ENCODE assay signal across 24 cellular contexts in the genomic region with DNA sequence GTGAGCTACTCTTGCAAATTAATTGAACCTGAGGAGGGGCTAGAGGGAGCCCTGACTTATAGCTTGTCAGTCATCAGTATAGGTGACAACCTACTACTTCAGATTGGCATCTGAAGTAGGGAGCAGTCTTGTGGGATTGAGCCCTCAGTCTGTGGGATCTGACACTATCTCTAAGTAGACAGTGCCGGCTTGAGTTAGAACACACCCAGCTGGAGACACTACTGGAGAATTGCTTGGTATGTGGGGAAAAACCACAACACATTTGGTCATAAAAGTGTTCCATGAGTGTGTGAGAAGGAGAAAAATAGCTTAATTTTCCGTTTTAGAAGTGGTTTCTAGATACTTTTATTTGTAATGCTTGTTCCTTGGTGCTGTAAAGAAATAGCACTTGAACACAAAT. TPM values are rescaled to one million over a fixed set of nuclear protein-coding genes. Genes with fewer than 3 reads are reported as not detected.
DNase-seq lines count a peak whose midpoint lies in the region; ATAC-seq and TF ChIP-seq lines count a peak whose summit lies in the region.
"Had no signal": no experiment of that assay in that cellular context is flagged by ENCODE, and none has a peak within 500 bp of the region (broad histone marks: within the 10 kb centered on the region; RNA-seq: fewer than 3 reads in every experiment).

No MANE protein-coding gene starts in this region.

- CTCF ChIA-PET in PC-3 (lab: Charles Lee), result no interaction called here

- no peaks in the 10 kb centered on the region for H3F3A ChIP-seq in GM23338 (replicated peaks; ENCODE audit: low read depth)
- H3F3A ChIP-seq in PC-3 (ENCODE audit: low read length, unreplicated experiment), result no peaks in the 10 kb centered on the region

- H3K4me3 ChIP-seq in AG10803 (ENCODE audit: low read length) (no peak overlapping the region), GM23338 (no peak overlapping the region), adipocyte (ENCODE audit: low read length) (no peak overlapping the region), PC-3 (ENCODE audit: low read length) (no peak overlapping the region)
- H3K4me3 ChIP-seq: K562, sigmoid colon, thoracic aorta had no signal

- H3K27me3 ChIP-seq in GM23338 (ENCODE audit: insufficient read depth) (no peaks in the 10 kb centered on the region), adipocyte (replicated peaks; ENCODE audit: control insufficient read depth, insufficient read depth, low read length) (no peaks in the 10 kb centered on the region), PC-3 (ENCODE audit: low read length) (no peaks in the 10 kb centered on the region)
- H3K27me3 ChIP-seq: sigmoid colon had no signal

- H3K4me2 ChIP-seq in GM23338 (peak overlapping the region; percentile 58), PC-3 (ENCODE audit: low read length) (no peak overlapping the region)

- H2AFZ ChIP-seq in GM23338 (no peak overlapping the region), PC-3 (ENCODE audit: low read length) (no peak overlapping the region)
- H2AFZ ChIP-seq: parathyroid adenoma had no signal

- H3K9me2 ChIP-seq in GM23338 (ENCODE audit: insufficient read depth), result no peaks in the 10 kb centered on the region
- no peaks in the 10 kb centered on the region for H3K9me2 ChIP-seq in PC-3 (replicated peaks; ENCODE audit: low read length)

- no peak overlapping the region for H3K9ac ChIP-seq in adipocyte (ENCODE audit: low read length)
- no peak overlapping the region for H3K9ac ChIP-seq in PC-3 (ENCODE audit: low read length)
- H3K9ac ChIP-seq: parathyroid adenoma had no signal

- H3K27me3 Mint-ChIP-seq in GM23338 (ENCODE audit: insufficient read depth, low read depth, poor library complexity), result peaks cover 1% of the 10 kb centered on the region
- H3K27me3 Mint-ChIP-seq in mesothelial cell of epicardium (ENCODE audit: low read depth), result peaks cover 1% of the 10 kb centered on the region
- H3K27me3 Mint-ChIP-seq: natural killer cell treated with Interleukin-12 subunit alpha and Interleukin-12 subunit beta and Interleukin-15 and Interleukin-18, amount 100 ng/mL, for 72 hours had no signal

- intact Hi-C loops in PC-3 (cut with micrococcal nuclease), result no loop called here

- TF ChIP-seq CTCF in AG10803 (conservative IDR thresholded peaks at IDR 0.05; ENCODE audit: low read length) (no peak), GM23338 (conservative IDR thresholded peaks at IDR 0.05; ENCODE audit: low read depth in 2 of 2) (no peak), mesothelial cell of epicardium (IDR thresholded peaks at IDR 0.05; ENCODE audit: unreplicated experiment) (no peak), PC-3 (conservative IDR thresholded peaks at IDR 0.05; ENCODE audit: low read depth, low read length) (no peak)

- ATAC-seq in GM23338 (no peak), HG02885 (IDR thresholded peaks at IDR 0.05; ENCODE audit: poor library complexity, unreplicated experiment) (no peak), PC-3 (no peak), GM21423 (IDR thresholded peaks at IDR 0.05; ENCODE audit: unreplicated experiment) (no peak)
- ATAC-seq: K562; natural killer cell treated with Interleukin-12 subunit alpha and Interleukin-12 subunit beta and Interleukin-15 and Interleukin-18, amount 100 ng/mL, for 72 hours had no signal

- H4K20me1 ChIP-seq in GM23338 (replicated peaks; ENCODE audit: insufficient read depth) (no peaks in the 10 kb centered on the region), PC-3 (ENCODE audit: low read length) (no peaks in the 10 kb centered on the region)

- peak; percentile 60 for DNase-seq in AG10803 (ENCODE audit: low read depth)
- DNase-seq in GM23338 (ENCODE audit: low spot score), result no peak
- peak; percentile 16 for DNase-seq in adipocyte (ENCODE audit: low read depth)
- no peak for DNase-seq in mesothelial cell of epicardium (ENCODE audit: low spot score in 2 of 2, unreplicated experiment in 2 of 2)
- no peak for DNase-seq in cerebellar cortex (ENCODE audit: low spot score)
- DNase-seq in PC-3, result no peak
- DNase-seq: activated CD4-positive, alpha-beta T cell treated with anti-CD3 and anti-CD28 coated beads, Interleukin-2, amount 10 ng/mL, durations not matched to agents 7 days and 5 days; activated CD8-positive, alpha-beta memory T cell treated with anti-CD3 and anti-CD28 coated beads, Interleukin-2, amount 50 U/mL, for 48 hours; activated naive CD4-positive, alpha-beta T cell; amygdala; CD4-positive, alpha-beta memory T cell; central memory CD4-positive, alpha-beta T cell; DMS53; MV-4-11; NCI-H187; sigmoid colon; stimulated activated CD4-positive, alpha-beta T cell treated with anti-CD3 and anti-CD28 coated beads, Interleukin-2, amount 100 ng/mL, for 24 hours; stimulated activated naive CD4-positive, alpha-beta T cell had no signal

- POLR2A ChIA-PET in PC-3 (lab: Charles Lee; ENCODE audit: unreplicated experiment), result no interaction called here

- H3K9me3 ChIP-seq in adipocyte (ENCODE audit: control insufficient read depth, low read length), result no peaks in the 10 kb centered on the region
- H3K9me3 ChIP-seq in PC-3 (ENCODE audit: low read length), result no peaks in the 10 kb centered on the region
- H3K9me3 ChIP-seq: sigmoid colon, thoracic aorta had no signal

- H3K4me3 Mint-ChIP-seq in GM23338 (no peak overlapping the region), mesothelial cell of epicardium (no peak overlapping the region)
- H3K4me3 Mint-ChIP-seq: activated CD4-positive, alpha-beta T cell treated with anti-CD3 and anti-CD28 coated beads, Interleukin-2, amount 10 ng/mL, durations not matched to agents 7 days and 5 days; CD4-positive, alpha-beta memory T cell; natural killer cell treated with Interleukin-12 subunit alpha and Interleukin-12 subunit beta and Interleukin-15 and Interleukin-18, amount 100 ng/mL, for 72 hours had no signal

- no peaks in the 10 kb centered on the region for H3K79me2 ChIP-seq in GM23338 (replicated peaks; ENCODE audit: insufficient read depth)
- H3K79me2 ChIP-seq in PC-3 (ENCODE audit: low read length), result no peaks in the 10 kb centered on the region
- H3K79me2 ChIP-seq: parathyroid adenoma had no signal

- peaks cover 16% of the 10 kb centered on the region for H3K4me1 Mint-ChIP-seq in GM23338
- H3K4me1 Mint-ChIP-seq in mesothelial cell of epicardium, result peaks cover 6% of the 10 kb centered on the region

- no TSS peak for BruUV-seq in PC-3 (replicated peaks; lab: Mats Ljungman, UMichigan)

- H3K4me1 ChIP-seq in GM23338 (ENCODE audit: insufficient read depth) (peaks cover 10% of the 10 kb centered on the region), adipocyte (ENCODE audit: control insufficient read depth, insufficient read depth, low read length) (no peaks in the 10 kb centered on the region), PC-3 (ENCODE audit: insufficient read depth, low read length) (no peaks in the 10 kb centered on the region)
- H3K4me1 ChIP-seq: parathyroid adenoma, sigmoid colon had no signal

- no peak overlapping the region for H3K27ac ChIP-seq in GM23338 (ENCODE audit: low read depth)
- no peak overlapping the region for H3K27ac ChIP-seq in PC-3 (ENCODE audit: low read length)
- H3K27ac ChIP-seq: parathyroid adenoma, sigmoid colon, thoracic aorta had no signal

- H3K9me3 Mint-ChIP-seq in GM23338 (peaks cover 22% of the 10 kb centered on the region), mesothelial cell of epicardium (peaks cover 4% of the 10 kb centered on the region)
- H3K9me3 Mint-ChIP-seq: CD4-positive, alpha-beta memory T cell; natural killer cell treated with Interleukin-12 subunit alpha and Interleukin-12 subunit beta and Interleukin-15 and Interleukin-18, amount 100 ng/mL, for 72 hours had no signal

- no peak overlapping the region; the same call in 1 of the 2 replicates for H3K27ac Mint-ChIP-seq in GM23338
- peak overlapping the region; percentile 30 for H3K27ac Mint-ChIP-seq in mesothelial cell of epicardium
- H3K27ac Mint-ChIP-seq: activated CD4-positive, alpha-beta T cell treated with anti-CD3 and anti-CD28 coated beads, Interleukin-2, amount 10 ng/mL, durations not matched to agents 7 days and 5 days; CD4-positive, alpha-beta memory T cell; natural killer cell treated with Interleukin-12 subunit alpha and Interleukin-12 subunit beta and Interleukin-15 and Interleukin-18, amount 100 ng/mL, for 72 hours had no signal

- H3K36me3 Mint-ChIP-seq in GM23338 (ENCODE audit: low read depth) (peaks cover 20% of the 10 kb centered on the region), mesothelial cell of epicardium (no peaks in the 10 kb centered on the region)
- H3K36me3 Mint-ChIP-seq: natural killer cell treated with Interleukin-12 subunit alpha and Interleukin-12 subunit beta and Interleukin-15 and Interleukin-18, amount 100 ng/mL, for 72 hours had no signal

- H3K36me3 ChIP-seq in GM23338 (ENCODE audit: insufficient read depth) (no peaks in the 10 kb centered on the region), adipocyte (ENCODE audit: control insufficient read depth, insufficient read depth, low read length, severe bottlenecking) (no peaks in the 10 kb centered on the region), PC-3 (ENCODE audit: low read depth, low read length) (no peaks in the 10 kb centered on the region)
- H3K36me3 ChIP-seq: sigmoid colon, thoracic aorta had no signal

TF ChIP-seq in GM23338, 12 proteins besides CTCF, POLR2A, EP300 and RAD21 (continues in another document):
- TF ChIP-seq JUNB (IDR thresholded peaks at IDR 0.05; ENCODE audit: unreplicated experiment), result no peak
- no peak for TF ChIP-seq STAT1 (IDR thresholded peaks at IDR 0.05; ENCODE audit: unreplicated experiment)
- no peak for TF ChIP-seq POLR2AphosphoS5 (IDR thresholded peaks at IDR 0.05; ENCODE audit: low read depth)
- TF ChIP-seq ZNF331 (CRISPR knock-in tag; IDR thresholded peaks at IDR 0.05; ENCODE audit: low read depth), result no peak
- no peak for TF ChIP-seq ZNF114 (CRISPR knock-in tag; IDR thresholded peaks at IDR 0.05)
- no peak for TF ChIP-seq EZH2 (IDR thresholded peaks at IDR 0.05; ENCODE audit: low read depth, unreplicated experiment)
- no peak for TF ChIP-seq CREB1 (CRISPR knock-in tag; IDR thresholded peaks at IDR 0.05; ENCODE audit: low read depth)
- TF ChIP-seq EZH2phosphoT487 (IDR thresholded peaks at IDR 0.05; ENCODE audit: unreplicated experiment), result no peak

RNA-seq across cellular contexts. Expression of a gene that starts 30.5 kb away (rescaled TPM):
- total RNA-seq in GM23338 (2014; rRNA removed; shearing (Covaris generic)), result 27.2 and 28.9 TPM in 2 replicates
- 9.0 and 11.2 TPM in 2 replicates for polyA plus RNA-seq in GM23338 (2016; fragmentation: Nextera tagmentation; extraction: Ambion mirVana)
- 23.2 to 24.3 TPM (median 23.4 TPM) in 3 replicates for total RNA-seq in mesothelial cell of epicardium
- total RNA-seq in PC-3 (2014; rRNA removed), result 10.6 and 10.7 TPM in 2 replicates

Comparison
In these comparisons a context has a peak if more than half of its experiments do, and no peak if none do; other contexts are left out.
1. DNase-seq: peak in AG10803 (single experiment) and adipocyte (single experiment); none in GM23338 (single experiment), mesothelial cell of epicardium (0 of 2), cerebellar cortex (single experiment) and PC-3 (single experiment).